19 cellular contexts compared by ENCODE assay signal in genomic region chr2:1867141-1867540, GRCh38.
DNase-seq lines count a peak whose midpoint lies in the region; ATAC-seq and TF ChIP-seq lines count a peak whose summit lies in the region.
"Had no signal": no experiment of that assay in that cellular context is flagged by ENCODE, and none has a peak within 500 bp of the region (broad histone marks: within the 10 kb centered on the region; RNA-seq: fewer than 3 reads in every experiment).

No MANE protein-coding gene starts in this region.

- H3K36me3 Mint-ChIP-seq in neural progenitor cell = no peaks in the 10 kb centered on the region
- no peaks in the 10 kb centered on the region for H3K36me3 Mint-ChIP-seq in effector memory CD8-positive, alpha-beta T cell (ENCODE audit: insufficient read depth)

- no peak overlapping the region for H2AFZ ChIP-seq in neural progenitor cell (replicated peaks)

- H3K36me3 ChIP-seq in BLaER1 treated with 17β-estradiol and CSF1 and Interleukin-3, amounts not matched to agents 10 nM and 100 nM = no peaks in the 10 kb centered on the region
- no peaks in the 10 kb centered on the region for H3K36me3 ChIP-seq in neural progenitor cell
- H3K36me3 ChIP-seq: SJCRH30 had no signal

- no peaks in the 10 kb centered on the region for H3K79me2 ChIP-seq in neural progenitor cell (ENCODE audit: low read depth)

- no peak overlapping the region for H3K4me3 Mint-ChIP-seq in neural progenitor cell
- no peak overlapping the region for H3K4me3 Mint-ChIP-seq in effector memory CD8-positive, alpha-beta T cell

- H4K20me1 ChIP-seq in BLaER1 treated with 17β-estradiol and CSF1 and Interleukin-3, amounts not matched to agents 10 nM and 100 nM = peaks cover 0 to 5% (median 0%) of the 10 kb centered on the region in 11 experiments; a peak in 2 of 22 replicates
- H4K20me1 ChIP-seq in neural progenitor cell (ENCODE audit: low read depth) = no peaks in the 10 kb centered on the region

- ATAC-seq in effector memory CD8-positive, alpha-beta T cell (replicated peaks) = no peak

- no peak overlapping the region for H3K4me3 ChIP-seq in BLaER1 treated with 17β-estradiol and CSF1 and Interleukin-3, amounts not matched to agents 10 nM and 100 nM
- H3K4me3 ChIP-seq in neural progenitor cell = no peak overlapping the region
- H3K4me3 ChIP-seq: A549, SJCRH30 had no signal

- H3K9me3 ChIP-seq in BLaER1 treated with 17β-estradiol and CSF1 and Interleukin-3, amounts not matched to agents 10 nM and 100 nM (replicated peaks in 1 of 11) = no peaks in the 10 kb centered on the region
- no peaks in the 10 kb centered on the region for H3K9me3 ChIP-seq in neural progenitor cell (ENCODE audit: low read depth)
- H3K9me3 ChIP-seq: A549, Caco-2, SJCRH30 had no signal

- H3K4me1 Mint-ChIP-seq in neural progenitor cell = peaks cover 62% of the 10 kb centered on the region
- no peaks in the 10 kb centered on the region for H3K4me1 Mint-ChIP-seq in effector memory CD8-positive, alpha-beta T cell (ENCODE audit: low read depth in 2 of 2)

- H3K4me1 ChIP-seq in BLaER1 treated with 17β-estradiol and CSF1 and Interleukin-3, amounts not matched to agents 10 nM and 100 nM = peaks cover 13 to 80% (median 69%) of the 10 kb centered on the region in 10 experiments
- H3K4me1 ChIP-seq in neural progenitor cell = no peaks in the 10 kb centered on the region
- H3K4me1 ChIP-seq: A549, Caco-2, SJCRH30 had no signal

- no peaks in the 10 kb centered on the region for H3K9me3 Mint-ChIP-seq in neural progenitor cell
- H3K9me3 Mint-ChIP-seq in effector memory CD8-positive, alpha-beta T cell = no peaks in the 10 kb centered on the region

- peaks cover 5% of the 10 kb centered on the region for H3K27me3 Mint-ChIP-seq in neural progenitor cell (ENCODE audit: insufficient read depth, low read depth)
- peaks cover 7 to 50% of the 10 kb centered on the region in 2 donors for H3K27me3 Mint-ChIP-seq in effector memory CD8-positive, alpha-beta T cell

- peak overlapping the region; percentile 85 for H3K27ac Mint-ChIP-seq in neural progenitor cell
- H3K27ac Mint-ChIP-seq in effector memory CD8-positive, alpha-beta T cell = no peak overlapping the region

- H3K4me2 ChIP-seq in BLaER1 treated with 17β-estradiol and CSF1 and Interleukin-3, amounts not matched to agents 10 nM and 100 nM = peak overlapping the region in 9 of 11 experiments; percentile 17 to 97 (median 84); a peak in 18 of 22 replicates
- no peak overlapping the region for H3K4me2 ChIP-seq in neural progenitor cell
- H3K4me2 ChIP-seq: A549 had no signal

- H3K9ac ChIP-seq in BLaER1 treated with 17β-estradiol and CSF1 and Interleukin-3, amounts not matched to agents 10 nM and 100 nM = no peak overlapping the region
- no peak overlapping the region for H3K9ac ChIP-seq in neural progenitor cell

- no peak for TF ChIP-seq CTCF in neural progenitor cell (IDR thresholded peaks at IDR 0.05)

- peak; percentile 53 for DNase-seq in NCI-H2171 (lab: John Stamatoyannopoulos, UW)
- DNase-seq in cerebellar cortex (ENCODE audit: low spot score) = peak; percentile 10
- DNase-seq in neural progenitor cell (ENCODE audit: low spot score) = no peak
- no peak for DNase-seq in amniotic stem cell (lab: John Stamatoyannopoulos, UW)
- no peak for DNase-seq in stimulated activated CD8-positive, alpha-beta memory T cell treated with anti-CD3 and anti-CD28 coated beads, Interleukin-4, amount 100 ng/mL, for 48 hours
- DNase-seq in glomerular visceral epithelial cell (ENCODE audit: extremely low spot score) = no peak
- DNase-seq in effector memory CD8-positive, alpha-beta T cell = no peak
- DNase-seq: Caco-2; DND-41; GF-D8; GOT3; NCI-H1048; NCI-H146; NK-92 treated with Interleukin-12 subunit alpha and Interleukin-12 subunit beta, amount 100 ng/mL, for 24 hours; OCI-M1; RPMI8226; SJCRH30 had no signal

- H3F3A ChIP-seq in neural progenitor cell (ENCODE audit: low read depth) = no peaks in the 10 kb centered on the region

- H3K27me3 ChIP-seq in BLaER1 treated with 17β-estradiol and CSF1 and Interleukin-3, amounts not matched to agents 10 nM and 100 nM = peaks cover 0 to 29% (median 0%) of the 10 kb centered on the region in 11 experiments; a peak in 7 of 22 replicates
- peaks cover 79% of the 10 kb centered on the region for H3K27me3 ChIP-seq in neural progenitor cell

- H3K27ac ChIP-seq in BLaER1 treated with 17β-estradiol and CSF1 and Interleukin-3, amounts not matched to agents 10 nM and 100 nM = no peak overlapping the region
- H3K27ac ChIP-seq in neural progenitor cell = no peak overlapping the region
- H3K27ac ChIP-seq: A549, SJCRH30 had no signal

Comparison
In these comparisons a context has a peak if more than half of its experiments do, and no peak if none do; other contexts are left out.
1. DNase-seq: peak in NCI-H2171 (single experiment) and cerebellar cortex (single experiment); none in neural progenitor cell (single experiment), amniotic stem cell (single experiment), stimulated activated CD8-positive, alpha-beta memory T cell treated with anti-CD3 and anti-CD28 coated beads, Interleukin-4, amount 100 ng/mL, for 48 hours (single experiment), glomerular visceral epithelial cell (single experiment) and effector memory CD8-positive, alpha-beta T cell (0 of 3).